Comparison of ENCODE assay signal across 8 cellular contexts in the genomic region with DNA sequence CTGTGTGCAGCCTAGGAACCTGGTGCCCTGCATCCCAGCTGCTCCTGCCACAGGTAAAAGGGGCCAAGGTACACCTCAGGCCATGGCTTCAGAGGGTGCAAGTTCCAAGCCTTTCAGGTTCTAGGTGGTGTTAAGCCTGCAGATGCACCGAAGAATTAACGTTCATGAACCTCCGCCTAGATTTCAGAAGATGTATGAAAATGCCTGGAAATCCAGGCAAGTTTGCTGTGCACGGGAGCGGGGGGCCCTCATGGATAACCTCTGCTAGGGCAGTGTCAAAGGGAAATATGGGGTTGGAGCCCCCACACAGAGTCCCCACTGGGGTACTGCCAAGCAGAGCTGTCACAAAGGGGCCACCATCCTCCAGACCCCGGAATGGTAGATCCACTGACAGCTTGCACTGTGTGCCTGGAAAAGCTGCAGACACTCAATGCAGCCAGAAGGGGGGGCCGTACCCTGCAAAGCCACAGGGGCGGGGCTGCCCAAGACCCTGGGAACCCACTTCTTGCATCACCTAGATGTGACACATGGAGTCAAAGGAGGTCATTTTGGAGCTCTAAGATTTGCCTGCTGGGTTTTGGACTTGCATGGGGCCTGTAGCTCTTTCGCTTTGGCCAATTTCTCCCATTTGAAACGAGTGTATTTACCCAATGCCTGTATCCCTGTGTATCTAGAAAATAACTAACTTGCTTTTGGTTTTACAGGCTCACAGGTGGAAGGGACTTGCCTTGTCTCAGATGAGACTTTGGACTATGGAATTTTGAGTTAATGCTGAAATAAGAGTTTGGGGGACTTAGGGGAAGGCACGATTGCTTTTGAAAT.
DNase-seq lines count a peak whose midpoint lies in the region; ATAC-seq and TF ChIP-seq lines count a peak whose summit lies in the region.
"Not testable (repeated sequence)": the region's sequence is repeated elsewhere in the genome, so short reads cannot be mapped to it uniquely, and the experiment has no call there.

No MANE protein-coding gene starts in this region.

- intact Hi-C loops in HCT116 (cut with micrococcal nuclease); activated T-helper 2 cell treated with anti-CD3 and anti-CD28 coated beads, Interferon-gamma antibody, Interleukin-2, Interleukin-4, amounts not matched to agents 10 μg/mL and 5 μg/mL and 100 μg/mL, durations not matched to agents 14 hours and 24 hours and 36 hours (cut with micrococcal nuclease): not testable (repeated sequence)

- H3K4me1 Mint-ChIP-seq in activated T-helper 2 cell treated with anti-CD3 and anti-CD28 coated beads, Interferon-gamma antibody, Interleukin-2, Interleukin-4, amounts not matched to agents 10 μg/mL and 5 μg/mL and 100 μg/mL, durations not matched to agents 14 hours and 24 hours and 36 hours (ENCODE audit: low read depth): not testable (repeated sequence)
- H3K4me1 Mint-ChIP-seq in endodermal cell (peaks cover 20% of the 10 kb centered on the region), immature natural killer cell (peaks cover 13 to 23% of the 10 kb centered on the region in 2 donors)

- POLR2A ChIA-PET in HCT116 (lab: Charles Lee): not testable (repeated sequence)

- peak; percentile 41 for TF ChIP-seq RAD21 in HCT116 (IDR thresholded peaks at IDR 0.05; ENCODE audit: low read depth)

- DNase-seq in HCT116 (ENCODE audit: low read depth, low spot score) (peak; percentile 64), SJSA1 (ENCODE audit: low read depth in 1 of 2, low spot score in 2 of 2) (peak; percentile 5 to 56), endodermal cell (peak; percentile 92), immature natural killer cell (peak in 2 of 3 donors; percentile 47 to 49)
- peak; percentile 61 for DNase-seq in activated T-helper 2 cell treated with anti-CD3 and anti-CD28 coated beads, Interferon-gamma antibody, Interleukin-2, Interleukin-4, amounts not matched to agents 10 μg/mL and 5 μg/mL and 100 μg/mL, durations not matched to agents 14 hours and 24 hours and 36 hours (ENCODE audit: low spot score)
- peak; percentile 53 for DNase-seq in stimulated activated CD8-positive, alpha-beta memory T cell treated with anti-CD3 and anti-CD28 coated beads, Interleukin-7, amount 100 ng/mL, for 24 hours (ENCODE audit: low read depth)

- not testable (repeated sequence) for H3K9me2 ChIP-seq in HCT116 (ENCODE audit: insufficient read depth)

- not testable (repeated sequence) for H3K27me3 ChIP-seq in HCT116 (ENCODE audit: insufficient read depth, low read length); SJSA1 (replicated peaks); endodermal cell (ENCODE audit: control insufficient read depth, insufficient read depth, low read length, poor library complexity, severe bottlenecking); parathyroid adenoma (ENCODE audit: control insufficient read depth, insufficient read depth, low read length)

- H3K9ac ChIP-seq in HCT116 (ENCODE audit: low read length); endodermal cell (ENCODE audit: extremely low read depth, low read length, poor library complexity, severe bottlenecking); parathyroid adenoma: not testable (repeated sequence)

- not testable (repeated sequence) for H3K27ac Mint-ChIP-seq in activated T-helper 2 cell treated with anti-CD3 and anti-CD28 coated beads, Interferon-gamma antibody, Interleukin-2, Interleukin-4, amounts not matched to agents 10 μg/mL and 5 μg/mL and 100 μg/mL, durations not matched to agents 14 hours and 24 hours and 36 hours; endodermal cell
- H3K27ac Mint-ChIP-seq in immature natural killer cell: peak overlapping the region in 2 of 6 donors; percentile 1 to 28

- RAD21 ChIA-PET in HCT116 (lab: Charles Lee; ENCODE audit: low non-redundant PET in 1 of 2, low total read pairs in 2 of 2, uncharacterized antibody in 2 of 2, unreplicated experiment in 2 of 2): not testable (repeated sequence)

- H2AFZ ChIP-seq in HCT116 (ENCODE audit: low read depth, low read length, poor library complexity, severe bottlenecking); parathyroid adenoma: not testable (repeated sequence)

- H4K20me1 ChIP-seq in HCT116 (ENCODE audit: insufficient read depth): not testable (repeated sequence)

- H3K4me3 Mint-ChIP-seq in activated T-helper 2 cell treated with anti-CD3 and anti-CD28 coated beads, Interferon-gamma antibody, Interleukin-2, Interleukin-4, amounts not matched to agents 10 μg/mL and 5 μg/mL and 100 μg/mL, durations not matched to agents 14 hours and 24 hours and 36 hours (ENCODE audit: low read depth); endodermal cell; immature natural killer cell: not testable (repeated sequence)

- H3K4me1 ChIP-seq in HCT116 (ENCODE audit: control insufficient read depth in 1 of 2, insufficient read depth in 2 of 2, low read length in 2 of 2); SJSA1 (replicated peaks); endodermal cell (ENCODE audit: control insufficient read depth, insufficient read depth, low read length); parathyroid adenoma: not testable (repeated sequence)

- not testable (repeated sequence) for H3K27me3 Mint-ChIP-seq in activated T-helper 2 cell treated with anti-CD3 and anti-CD28 coated beads, Interferon-gamma antibody, Interleukin-2, Interleukin-4, amounts not matched to agents 10 μg/mL and 5 μg/mL and 100 μg/mL, durations not matched to agents 14 hours and 24 hours and 36 hours (ENCODE audit: low read depth); endodermal cell (ENCODE audit: insufficient read depth); immature natural killer cell (ENCODE audit: low read depth in 3 of 3)

- TF ChIP-seq CTCF in C4-2B (conservative IDR thresholded peaks at IDR 0.05): peak; percentile 18; the same call in 1 of the 2 replicates
- peak; percentile 29 to 68 (median 55); a peak in 4 of 6 replicates for TF ChIP-seq CTCF in HCT116 (IDR thresholded peaks at IDR 0.05 in 2 of 3, conservative IDR thresholded peaks at IDR 0.05 in 1 of 3; ENCODE audit: borderline replicate concordance in 1 of 3, insufficient read depth in 1 of 3, low read depth in 2 of 3, low read length in 2 of 3)
- TF ChIP-seq CTCF in endodermal cell (conservative IDR thresholded peaks at IDR 0.05): peak; percentile 84
- TF ChIP-seq CTCF in parathyroid adenoma (IDR thresholded peaks at IDR 0.05): peak; percentile 16

- H3K36me3 Mint-ChIP-seq in activated T-helper 2 cell treated with anti-CD3 and anti-CD28 coated beads, Interferon-gamma antibody, Interleukin-2, Interleukin-4, amounts not matched to agents 10 μg/mL and 5 μg/mL and 100 μg/mL, durations not matched to agents 14 hours and 24 hours and 36 hours (ENCODE audit: low read depth): peaks cover 10% of the 10 kb centered on the region
- H3K36me3 Mint-ChIP-seq in endodermal cell (ENCODE audit: low read depth) (peaks cover 63% of the 10 kb centered on the region), immature natural killer cell (peaks cover 0 to 10% (median 9%) of the 10 kb centered on the region in 3 donors)

- H3K9me3 Mint-ChIP-seq in activated T-helper 2 cell treated with anti-CD3 and anti-CD28 coated beads, Interferon-gamma antibody, Interleukin-2, Interleukin-4, amounts not matched to agents 10 μg/mL and 5 μg/mL and 100 μg/mL, durations not matched to agents 14 hours and 24 hours and 36 hours; immature natural killer cell: not testable (repeated sequence)
- H3K9me3 Mint-ChIP-seq in endodermal cell: peaks cover 20% of the 10 kb centered on the region

- not testable (repeated sequence) for H3K4me2 ChIP-seq in HCT116 (ENCODE audit: low read length); parathyroid adenoma (ENCODE audit: low read length)

- not testable (repeated sequence) for H3K36me3 ChIP-seq in HCT116 (ENCODE audit: control insufficient read depth in 1 of 2, insufficient read depth in 2 of 2, low read length in 2 of 2); SJSA1; endodermal cell (ENCODE audit: control insufficient read depth, insufficient read depth, low read length); parathyroid adenoma (ENCODE audit: control insufficient read depth, insufficient read depth, low read length)

- H3K9me3 ChIP-seq in HCT116 (ENCODE audit: control insufficient read depth in 1 of 2, insufficient read depth in 1 of 2, low read depth in 1 of 2, low read length in 2 of 2); SJSA1 (replicated peaks); endodermal cell (ENCODE audit: control insufficient read depth, low read length); parathyroid adenoma (ENCODE audit: control insufficient read depth, low read length): not testable (repeated sequence)

- CTCF ChIA-PET in HCT116 (lab: Charles Lee): not testable (repeated sequence)

- not testable (repeated sequence) for ATAC-seq in HCT116

- H3K79me2 ChIP-seq in HCT116 (ENCODE audit: insufficient read depth, low read length); parathyroid adenoma: not testable (repeated sequence)

- not testable (repeated sequence) for TF ChIP-seq POLR2A in HCT116 (IDR thresholded peaks at IDR 0.05; ENCODE audit: borderline replicate concordance, extremely low read depth, insufficient read depth, insufficient read length)

- H3K27ac ChIP-seq in C4-2B; HCT116 (ENCODE audit: low read depth, low read length); SJSA1; endodermal cell (ENCODE audit: low read depth, low read length); parathyroid adenoma: not testable (repeated sequence)

- BruUV-seq in HCT116 (replicated peaks; lab: Mats Ljungman, UMichigan): not testable (repeated sequence)

- not testable (repeated sequence) for H3K4me3 ChIP-seq in HCT116 (replicated peaks in 1 of 2; ENCODE audit: low read depth in 1 of 2, low read length in 2 of 2); SJSA1; endodermal cell (ENCODE audit: low read length); parathyroid adenoma (ENCODE audit: low read depth, low read length)

- WGBS in endodermal cell (ENCODE audit: insufficient coverage in 1 of 2, insufficient read length in 1 of 2), 2 experiments: 91 to 95% methylated on average over 6 to 8 of the region's 11 CpGs

Comparison
In these comparisons a context has a peak if more than half of its experiments do, and no peak if none do; other contexts are left out.
1. CTCF ChIP-seq: peak in every context shown above with its lines; median percentile 84 in endodermal cell; 55 in HCT116; 18 in C4-2B; 16 in parathyroid adenoma.
2. DNase-seq: peak in every context shown above with its lines; median percentile 92 in endodermal cell; 64 in HCT116; 61 in activated T-helper 2 cell treated with anti-CD3 and anti-CD28 coated beads, Interferon-gamma antibody, Interleukin-2, Interleukin-4, amounts not matched to agents 10 μg/mL and 5 μg/mL and 100 μg/mL, durations not matched to agents 14 hours and 24 hours and 36 hours; 53 in stimulated activated CD8-positive, alpha-beta memory T cell treated with anti-CD3 and anti-CD28 coated beads, Interleukin-7, amount 100 ng/mL, for 24 hours; 48 in immature natural killer cell; 30 in SJSA1.